In the genomic region with DNA sequence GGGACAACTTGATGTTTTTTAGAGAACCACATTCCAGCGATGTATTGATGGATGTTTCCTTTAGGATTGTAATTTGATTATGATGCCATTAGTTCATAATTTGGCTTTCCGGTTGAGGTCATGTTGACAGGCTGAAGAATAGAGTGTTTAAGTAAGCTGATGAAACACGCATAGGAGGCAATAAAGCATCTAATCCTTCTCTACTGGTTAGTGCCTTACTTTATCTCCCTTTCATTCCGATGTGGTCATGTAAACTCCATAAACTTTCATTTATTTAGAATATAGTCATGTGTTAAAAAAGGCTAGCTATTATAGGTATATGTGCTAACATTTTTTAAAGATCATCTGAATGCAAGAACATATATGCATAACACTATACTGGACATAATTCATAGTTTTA, we compare ENCODE assay signal across 8 cellular contexts. TPM values are rescaled to one million over a fixed set of nuclear protein-coding genes. Genes with fewer than 3 reads are reported as not detected.
"Had no signal": no experiment of that assay in that cellular context is flagged by ENCODE, and none has a peak within 500 bp of the region (broad histone marks: within the 10 kb centered on the region; RNA-seq: fewer than 3 reads in every experiment).

No MANE protein-coding gene starts in this region.

- FAIRE-seq: HTR-8/SVneo, K562 had no signal

- H3K4me1 ChIP-seq: HAP-1 had no signal

- H3K9me3 Mint-ChIP-seq: GM23338 had no signal

- ATAC-seq: GM23338, HCT116, K562 had no signal

- DNase-seq: H7, KG1 had no signal

- H3K9me3 ChIP-seq: HAP-1 had no signal

- H3K4me3 Mint-ChIP-seq: GM23338 had no signal

- H3K36me3 ChIP-seq: HAP-1 had no signal

- H3K4me3 ChIP-seq: GM23338, HAP-1, K562 had no signal

- H3K4me1 Mint-ChIP-seq: GM23338 had no signal

- H3K27ac Mint-ChIP-seq: GM23338 had no signal

RNA-seq across cellular contexts. Expression of a gene that starts 15.0 kb away (rescaled TPM):
- total RNA-seq: HT-29, K562 had no signal
